ENCODE assay signal across 26 cellular contexts in genomic region chr13:80707000-80707983, GRCh38.
"Had no signal": no experiment of that assay in that cellular context is flagged by ENCODE, and none has a peak within 500 bp of the region (broad histone marks: within the 10 kb centered on the region; RNA-seq: fewer than 3 reads in every experiment).

No MANE protein-coding gene starts in this region.

- H3K4me3 ChIP-seq: esophagus squamous epithelium, heart right ventricle, lung, mucosa of descending colon, prostate gland, right atrium auricular region, skin epidermis, stomach, thyroid gland had no signal

- H3K36me3 ChIP-seq: esophagus squamous epithelium, heart right ventricle, prostate gland, right atrium auricular region, stomach, thyroid gland had no signal

- H3K27ac ChIP-seq: esophagus squamous epithelium, heart right ventricle, parathyroid adenoma, prostate gland, right atrium auricular region, skin epidermis, stomach, thyroid gland had no signal

- FAIRE-seq: endometrium had no signal

- DNase-seq: cortex of kidney; effector memory CD8-positive, alpha-beta T cell; erythroblast; esophagus squamous epithelium; foreskin melanocyte; glutamatergic neuron; heart right ventricle; hypothalamus; immature natural killer cell; islet precursor cell; left ventricle myocardium superior; mucosa of descending colon; naive B cell; stimulated activated CD4-positive, alpha-beta T cell treated with anti-CD3 and anti-CD28 coated beads, Interleukin-15, amount 100 ng/mL, for 24 hours; stimulated activated CD4-positive, alpha-beta T cell treated with anti-CD3 and anti-CD28 coated beads, Interleukin-2, amount 100 ng/mL, for 48 hours; stimulated activated naive B cell treated with anti-CD40 and anti-IgM and Interleukin-4, amounts not matched to agents 10 μg/mL and 1 μg/mL and 100 μg/mL, for 72 hours; stomach; thyroid gland; trophoblast cell had no signal

- H2AFZ ChIP-seq: parathyroid adenoma had no signal

- H3K27me3 ChIP-seq: esophagus squamous epithelium, heart right ventricle, right atrium auricular region, stomach, thyroid gland had no signal

- H3K9me3 ChIP-seq: prostate gland, right atrium auricular region, thyroid gland had no signal

- H3K79me2 ChIP-seq: parathyroid adenoma had no signal

- ATAC-seq: effector memory CD8-positive, alpha-beta T cell; left ventricle myocardium superior; mucosa of descending colon; natural killer cell treated with Interleukin-12 subunit alpha and Interleukin-12 subunit beta and Interleukin-15 and Interleukin-18, amount 100 ng/mL, for 72 hours; stimulated activated naive B cell treated with anti-CD40 and anti-IgM and Interleukin-4, amounts not matched to agents 10 μg/mL and 1 μg/mL and 100 μg/mL, for 72 hours had no signal

- H3K4me1 ChIP-seq: esophagus squamous epithelium, heart right ventricle, parathyroid adenoma, prostate gland, right atrium auricular region, stomach, thyroid gland had no signal

- H3K9ac ChIP-seq: parathyroid adenoma had no signal
